Comparison of ENCODE assay signal across 15 cellular contexts in the genomic region with DNA sequence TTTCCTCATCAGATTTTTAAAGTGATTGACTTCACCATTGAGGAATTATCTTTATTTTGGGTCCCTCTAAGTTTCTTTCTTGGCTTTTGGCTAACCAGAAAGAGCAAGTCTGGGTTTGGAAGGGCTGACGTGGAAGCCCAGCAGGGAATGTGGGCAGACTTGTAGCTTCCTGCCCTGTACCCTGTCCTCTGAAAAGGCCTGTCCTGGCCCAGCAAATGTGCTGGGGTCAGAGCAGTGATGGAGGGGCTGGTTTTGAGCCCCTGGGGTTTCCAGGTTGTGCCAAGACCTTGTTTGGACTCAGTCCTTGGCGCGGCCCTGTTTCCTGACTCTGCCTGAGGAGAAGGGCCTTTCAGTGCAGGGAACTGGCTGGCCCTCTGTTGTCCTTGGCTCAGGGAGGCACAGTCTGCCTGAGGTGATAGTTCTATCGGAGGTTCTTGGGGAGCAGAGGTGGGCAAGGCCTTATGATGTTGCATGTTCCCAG.
DNase-seq lines count a peak whose midpoint lies in the region; ATAC-seq, FAIRE-seq and TF ChIP-seq lines count a peak whose summit lies in the region.
"Had no signal": no experiment of that assay in that cellular context is flagged by ENCODE, and none has a peak within 500 bp of the region (broad histone marks: within the 10 kb centered on the region; RNA-seq: fewer than 3 reads in every experiment).

No MANE protein-coding gene starts in this region.

- peak overlapping the region; percentile 18 for H3K27ac ChIP-seq in KOPT-K1 (ENCODE audit: low read depth, low read length, poor library complexity, severe bottlenecking)
- H3K27ac ChIP-seq in right cardiac atrium (ENCODE audit: low read length) = peak overlapping the region; percentile 43
- H3K27ac ChIP-seq in stomach = peak overlapping the region; percentile 66 to 75 (median 67)
- H3K27ac ChIP-seq in OCI-LY7 (ENCODE audit: low read depth, low read length, poor library complexity, severe bottlenecking) = no peak overlapping the region
- no peak overlapping the region for H3K27ac ChIP-seq in neural progenitor cell
- H3K27ac ChIP-seq: HL-60 had no signal

- intact Hi-C loops in right cardiac atrium (cut with DNase I) = loop anchor here in 1 of 4 donors (10.0 kb wide), 1 partner anchor 55 kb away; no protein-coding TSS in a partner anchor
- intact Hi-C loops in stomach (cut with DNase I; ENCODE audit: low total_unique reads) = no loop called here
- intact Hi-C loops in OCI-LY7 (cut with micrococcal nuclease; ENCODE audit: unreplicated experiment) = no loop called here

- no peak overlapping the region for H3K9ac ChIP-seq in neural progenitor cell

- BruUV-seq in OCI-LY7 (replicated peaks; lab: Mats Ljungman, UMichigan) = no TSS peak

- no peaks in the 10 kb centered on the region for H3F3A ChIP-seq in neural progenitor cell (ENCODE audit: low read depth)

- H3K4me3 ChIP-seq in right cardiac atrium (ENCODE audit: low read length) (no peak overlapping the region), stomach (no peak overlapping the region), OCI-LY7 (ENCODE audit: low read depth, low read length, poor library complexity, severe bottlenecking) (no peak overlapping the region), neural progenitor cell (no peak overlapping the region)

- TF ChIP-seq CTCF in chondrocyte (IDR thresholded peaks at IDR 0.05) = no peak
- TF ChIP-seq CTCF in stomach (IDR thresholded peaks at IDR 0.05) = no peak
- TF ChIP-seq CTCF in OCI-LY7 (conservative IDR thresholded peaks at IDR 0.05; ENCODE audit: low read length) = no peak
- no peak for TF ChIP-seq CTCF in neural progenitor cell (IDR thresholded peaks at IDR 0.05)

- FAIRE-seq in GM12892 (lab: Jason Lieb, UNC) = no peak
- FAIRE-seq: colon had no signal

- H3K36me3 ChIP-seq in KOPT-K1 (ENCODE audit: insufficient read depth, low read length) (peaks cover 100% of the 10 kb centered on the region), stomach (peaks cover 5 to 39% (median 35%) of the 10 kb centered on the region in 4 donors), OCI-LY7 (ENCODE audit: insufficient read depth, low read length) (peaks cover 67% of the 10 kb centered on the region), neural progenitor cell (no peaks in the 10 kb centered on the region)

- no peaks in the 10 kb centered on the region for H3K27me3 ChIP-seq in right cardiac atrium (ENCODE audit: control insufficient read depth, insufficient read depth)
- no peaks in the 10 kb centered on the region for H3K27me3 ChIP-seq in stomach
- H3K27me3 ChIP-seq in neural progenitor cell = no peaks in the 10 kb centered on the region

- TF ChIP-seq EP300 in stomach (IDR thresholded peaks at IDR 0.05) = no peak

- H3K4me2 ChIP-seq in OCI-LY7 (ENCODE audit: low read length) (no peak overlapping the region), neural progenitor cell (no peak overlapping the region)

- no peaks in the 10 kb centered on the region for H3K9me3 ChIP-seq in KOPT-K1 (ENCODE audit: insufficient read depth, low read length, poor library complexity, severe bottlenecking)
- no peaks in the 10 kb centered on the region for H3K9me3 ChIP-seq in right cardiac atrium (ENCODE audit: control insufficient read depth, low read length)
- H3K9me3 ChIP-seq in stomach = no peaks in the 10 kb centered on the region
- no peaks in the 10 kb centered on the region for H3K9me3 ChIP-seq in OCI-LY7 (ENCODE audit: low read length)
- no peaks in the 10 kb centered on the region for H3K9me3 ChIP-seq in neural progenitor cell (ENCODE audit: low read depth)

- no peaks in the 10 kb centered on the region for H3K79me2 ChIP-seq in OCI-LY7 (ENCODE audit: insufficient read depth, low read depth, low read length)
- H3K79me2 ChIP-seq in neural progenitor cell (ENCODE audit: low read depth) = no peaks in the 10 kb centered on the region

- peaks cover 88% of the 10 kb centered on the region for H3K4me1 Mint-ChIP-seq in chondrocyte (ENCODE audit: low read depth)
- peaks cover 3% of the 10 kb centered on the region for H3K4me1 Mint-ChIP-seq in neural progenitor cell

- 58% methylated on average over 4 of the region's 4 CpGs for WGBS in right cardiac atrium
- WGBS in stomach, 5 donors = 31 to 71% (median 40%) methylated on average over 4 of the region's 4 CpGs

- peak; percentile 75 to 85 for ATAC-seq in right cardiac atrium
- ATAC-seq in HG03025 (IDR thresholded peaks at IDR 0.05; ENCODE audit: low FRiP score, unreplicated experiment) = no peak
- ATAC-seq: PC-3 had no signal

- H3K9me3 Mint-ChIP-seq in chondrocyte (ENCODE audit: low read depth) (no peaks in the 10 kb centered on the region), neural progenitor cell (no peaks in the 10 kb centered on the region)
- H3K9me3 Mint-ChIP-seq: activated CD4-positive, alpha-beta memory T cell treated with anti-CD3 and anti-CD28 coated beads for 36 hours had no signal

- H4K20me1 ChIP-seq in OCI-LY7 (ENCODE audit: insufficient read depth, low read length) (no peaks in the 10 kb centered on the region), neural progenitor cell (ENCODE audit: low read depth) (peaks cover 3% of the 10 kb centered on the region)

- H3K9me2 ChIP-seq in OCI-LY7 (ENCODE audit: insufficient read depth, low read length) = no peaks in the 10 kb centered on the region

- TF ChIP-seq POLR2A in stomach (IDR thresholded peaks at IDR 0.05) = no peak
- no peak for TF ChIP-seq POLR2A in GM12892 (IDR thresholded peaks at IDR 0.05; ENCODE audit: low read depth, low read length)

- DNase-seq in chondrocyte (ENCODE audit: low spot score) (no peak), right cardiac atrium (peak; percentile 55 to 78 (median 73)), stomach (peak; percentile 55), GM12892 (ENCODE audit: insufficient read length) (no peak), OCI-LY7 (ENCODE audit: low spot score) (no peak), neural progenitor cell (ENCODE audit: low spot score) (no peak)
- DNase-seq: activated CD4-positive, alpha-beta memory T cell treated with anti-CD3 and anti-CD28 coated beads for 36 hours; stimulated activated CD4-positive, alpha-beta T cell treated with anti-CD3 and anti-CD28 coated beads, Interleukin-2, amount 100 ng/mL, for 48 hours; stimulated activated naive CD4-positive, alpha-beta T cell; T-helper 2 cell had no signal

- H3K4me3 Mint-ChIP-seq in chondrocyte (ENCODE audit: unreplicated experiment) (no peak overlapping the region), neural progenitor cell (no peak overlapping the region)
- H3K4me3 Mint-ChIP-seq: activated CD4-positive, alpha-beta memory T cell treated with anti-CD3 and anti-CD28 coated beads for 36 hours had no signal

- H3K36me3 Mint-ChIP-seq in chondrocyte (ENCODE audit: low read depth) (no peaks in the 10 kb centered on the region), neural progenitor cell (peaks cover 24% of the 10 kb centered on the region)

- H2AFZ ChIP-seq in OCI-LY7 (ENCODE audit: low read length) (no peak overlapping the region), neural progenitor cell (replicated peaks) (no peak overlapping the region)

- POLR2A ChIA-PET in OCI-LY7 (lab: Charles Lee) = interaction anchor here (0.6 kb wide), 1 partner anchor 227 kb away, joined by 5 read pairs; no protein-coding TSS in a partner anchor

- H3K27me3 Mint-ChIP-seq in chondrocyte (ENCODE audit: low read depth) = no peaks in the 10 kb centered on the region
- H3K27me3 Mint-ChIP-seq in neural progenitor cell (ENCODE audit: insufficient read depth, low read depth) = no peaks in the 10 kb centered on the region
- H3K27me3 Mint-ChIP-seq: activated CD4-positive, alpha-beta memory T cell treated with anti-CD3 and anti-CD28 coated beads for 36 hours had no signal

- CTCF ChIA-PET in OCI-LY7 (lab: Charles Lee; ENCODE audit: unreplicated experiment) = no interaction called here

- peaks cover 20% of the 10 kb centered on the region for H3K4me1 ChIP-seq in right cardiac atrium (ENCODE audit: control insufficient read depth, insufficient read depth, low read length)
- peaks cover 16 to 85% (median 46%) of the 10 kb centered on the region in 4 donors for H3K4me1 ChIP-seq in stomach
- no peaks in the 10 kb centered on the region for H3K4me1 ChIP-seq in OCI-LY7 (ENCODE audit: insufficient read depth, low read length, poor library complexity, severe bottlenecking)
- no peaks in the 10 kb centered on the region for H3K4me1 ChIP-seq in neural progenitor cell

- H3K27ac Mint-ChIP-seq in chondrocyte (ENCODE audit: unreplicated experiment) = peak overlapping the region; percentile 98
- H3K27ac Mint-ChIP-seq in neural progenitor cell = no peak overlapping the region
- H3K27ac Mint-ChIP-seq: activated CD4-positive, alpha-beta memory T cell treated with anti-CD3 and anti-CD28 coated beads for 36 hours had no signal

Comparison
In these comparisons a context has a peak if more than half of its experiments do, and no peak if none do; other contexts are left out.
1. H3K27ac ChIP-seq: peak in KOPT-K1 (single experiment), right cardiac atrium (single experiment) and stomach (5 of 5); none in OCI-LY7 (single experiment) and neural progenitor cell (single experiment).
2. DNase-seq: peak in right cardiac atrium (3 of 3) and stomach (single experiment); none in chondrocyte (single experiment), GM12892 (single experiment), OCI-LY7 (single experiment) and neural progenitor cell (single experiment).